ENCODE assay signal across 1 cellular context in the genomic region with DNA sequence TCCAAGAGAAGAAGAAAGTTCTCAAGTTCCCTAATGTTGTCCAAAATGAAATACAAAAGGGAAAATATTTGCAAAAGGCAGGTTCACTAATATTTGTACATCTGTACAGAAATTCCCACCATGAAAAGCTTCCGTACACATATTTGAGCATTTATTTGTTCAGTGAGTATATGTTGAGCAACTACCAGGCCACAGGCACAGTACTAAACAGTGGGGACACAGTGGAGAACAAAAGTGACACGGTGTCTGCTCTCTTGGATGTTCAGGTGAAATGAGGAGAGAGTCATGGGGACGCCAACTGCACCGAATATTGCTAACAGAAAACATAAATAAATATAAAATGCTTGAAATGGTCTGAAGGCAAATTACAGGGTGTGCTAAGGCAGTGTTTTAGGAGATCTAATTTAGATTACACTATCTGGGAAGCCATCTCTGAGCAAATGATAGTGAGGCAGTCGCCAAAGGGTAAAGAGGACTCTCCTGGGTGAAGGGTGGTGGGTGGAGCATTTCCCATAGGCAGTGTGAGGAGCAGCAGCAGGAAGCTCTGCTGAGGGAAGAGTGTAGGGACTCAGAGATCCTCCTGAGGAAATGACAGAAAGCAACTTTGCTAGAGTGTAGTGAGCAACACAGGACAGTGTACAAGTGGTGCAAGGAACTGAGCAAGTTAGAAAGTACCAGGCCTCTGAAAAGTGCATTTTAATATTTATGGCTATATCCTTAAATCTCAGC.
TF ChIP-seq lines count a peak whose summit lies in the region.

No MANE protein-coding gene starts in this region.

TF ChIP-seq in GM23338, 12 proteins besides CTCF, POLR2A, EP300 and RAD21:
- TF ChIP-seq ZNF114 (CRISPR knock-in tag; IDR thresholded peaks at IDR 0.05) (no peak), ZNF331 (CRISPR knock-in tag; IDR thresholded peaks at IDR 0.05; ENCODE audit: low read depth) (no peak), EZH2phosphoT487 (IDR thresholded peaks at IDR 0.05; ENCODE audit: unreplicated experiment) (no peak), JUNB (IDR thresholded peaks at IDR 0.05; ENCODE audit: unreplicated experiment) (no peak), STAT1 (IDR thresholded peaks at IDR 0.05; ENCODE audit: unreplicated experiment) (no peak)
- TF ChIP-seq, protein P1, sequence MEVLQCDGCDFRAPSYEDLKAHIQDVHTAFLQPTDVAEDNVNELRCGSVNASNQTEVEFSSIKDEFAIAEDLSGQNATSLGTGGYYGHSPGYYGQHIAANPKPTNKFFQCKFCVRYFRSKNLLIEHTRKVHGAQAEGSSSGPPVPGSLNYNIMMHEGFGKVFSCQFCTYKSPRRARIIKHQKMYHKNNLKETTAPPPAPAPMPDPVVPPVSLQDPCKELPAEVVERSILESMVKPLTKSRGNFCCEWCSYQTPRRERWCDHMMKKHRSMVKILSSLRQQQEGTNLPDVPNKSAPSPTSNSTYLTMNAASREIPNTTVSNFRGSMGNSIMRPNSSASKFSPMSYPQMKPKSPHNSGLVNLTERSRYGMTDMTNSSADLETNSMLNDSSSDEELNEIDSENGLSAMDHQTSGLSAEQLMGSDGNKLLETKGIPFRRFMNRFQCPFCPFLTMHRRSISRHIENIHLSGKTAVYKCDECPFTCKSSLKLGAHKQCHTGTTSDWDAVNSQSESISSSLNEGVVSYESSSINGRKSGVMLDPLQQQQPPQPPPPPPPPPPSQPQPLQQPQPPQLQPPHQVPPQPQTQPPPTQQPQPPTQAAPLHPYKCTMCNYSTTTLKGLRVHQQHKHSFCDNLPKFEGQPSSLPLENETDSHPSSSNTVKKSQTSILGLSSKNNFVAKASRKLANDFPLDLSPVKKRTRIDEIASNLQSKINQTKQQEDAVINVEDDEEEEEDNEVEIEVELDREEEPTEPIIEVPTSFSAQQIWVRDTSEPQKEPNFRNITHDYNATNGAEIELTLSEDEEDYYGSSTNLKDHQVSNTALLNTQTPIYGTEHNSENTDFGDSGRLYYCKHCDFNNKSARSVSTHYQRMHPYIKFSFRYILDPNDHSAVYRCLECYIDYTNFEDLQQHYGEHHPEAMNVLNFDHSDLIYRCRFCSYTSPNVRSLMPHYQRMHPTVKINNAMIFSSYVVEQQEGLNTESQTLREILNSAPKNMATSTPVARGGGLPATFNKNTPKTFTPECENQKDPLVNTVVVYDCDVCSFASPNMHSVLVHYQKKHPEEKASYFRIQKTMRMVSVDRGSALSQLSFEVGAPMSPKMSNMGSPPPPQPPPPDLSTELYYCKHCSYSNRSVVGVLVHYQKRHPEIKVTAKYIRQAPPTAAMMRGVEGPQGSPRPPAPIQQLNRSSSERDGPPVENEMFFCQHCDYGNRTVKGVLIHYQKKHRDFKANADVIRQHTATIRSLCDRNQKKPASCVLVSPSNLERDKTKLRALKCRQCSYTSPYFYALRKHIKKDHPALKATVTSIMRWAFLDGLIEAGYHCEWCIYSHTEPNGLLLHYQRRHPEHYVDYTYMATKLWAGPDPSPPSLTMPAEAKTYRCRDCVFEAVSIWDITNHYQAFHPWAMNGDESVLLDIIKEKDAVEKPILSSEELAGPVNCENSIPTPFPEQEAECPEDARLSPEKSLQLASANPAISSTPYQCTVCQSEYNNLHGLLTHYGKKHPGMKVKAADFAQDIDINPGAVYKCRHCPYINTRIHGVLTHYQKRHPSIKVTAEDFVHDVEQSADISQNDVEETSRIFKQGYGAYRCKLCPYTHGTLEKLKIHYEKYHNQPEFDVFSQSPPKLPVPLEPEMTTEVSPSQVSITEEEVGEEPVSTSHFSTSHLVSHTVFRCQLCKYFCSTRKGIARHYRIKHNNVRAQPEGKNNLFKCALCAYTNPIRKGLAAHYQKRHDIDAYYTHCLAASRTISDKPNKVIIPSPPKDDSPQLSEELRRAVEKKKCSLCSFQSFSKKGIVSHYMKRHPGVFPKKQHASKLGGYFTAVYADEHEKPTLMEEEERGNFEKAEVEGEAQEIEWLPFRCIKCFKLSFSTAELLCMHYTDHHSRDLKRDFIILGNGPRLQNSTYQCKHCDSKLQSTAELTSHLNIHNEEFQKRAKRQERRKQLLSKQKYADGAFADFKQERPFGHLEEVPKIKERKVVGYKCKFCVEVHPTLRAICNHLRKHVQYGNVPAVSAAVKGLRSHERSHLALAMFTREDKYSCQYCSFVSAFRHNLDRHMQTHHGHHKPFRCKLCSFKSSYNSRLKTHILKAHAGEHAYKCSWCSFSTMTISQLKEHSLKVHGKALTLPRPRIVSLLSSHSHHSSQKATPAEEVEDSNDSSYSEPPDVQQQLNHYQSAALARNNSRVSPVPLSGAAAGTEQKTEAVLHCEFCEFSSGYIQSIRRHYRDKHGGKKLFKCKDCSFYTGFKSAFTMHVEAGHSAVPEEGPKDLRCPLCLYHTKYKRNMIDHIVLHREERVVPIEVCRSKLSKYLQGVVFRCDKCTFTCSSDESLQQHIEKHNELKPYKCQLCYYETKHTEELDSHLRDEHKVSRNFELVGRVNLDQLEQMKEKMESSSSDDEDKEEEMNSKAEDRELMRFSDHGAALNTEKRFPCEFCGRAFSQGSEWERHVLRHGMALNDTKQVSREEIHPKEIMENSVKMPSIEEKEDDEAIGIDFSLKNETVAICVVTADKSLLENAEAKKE (CRISPR knock-in tag; IDR thresholded peaks at IDR 0.05): no peak
- TF ChIP-seq, protein P2, sequence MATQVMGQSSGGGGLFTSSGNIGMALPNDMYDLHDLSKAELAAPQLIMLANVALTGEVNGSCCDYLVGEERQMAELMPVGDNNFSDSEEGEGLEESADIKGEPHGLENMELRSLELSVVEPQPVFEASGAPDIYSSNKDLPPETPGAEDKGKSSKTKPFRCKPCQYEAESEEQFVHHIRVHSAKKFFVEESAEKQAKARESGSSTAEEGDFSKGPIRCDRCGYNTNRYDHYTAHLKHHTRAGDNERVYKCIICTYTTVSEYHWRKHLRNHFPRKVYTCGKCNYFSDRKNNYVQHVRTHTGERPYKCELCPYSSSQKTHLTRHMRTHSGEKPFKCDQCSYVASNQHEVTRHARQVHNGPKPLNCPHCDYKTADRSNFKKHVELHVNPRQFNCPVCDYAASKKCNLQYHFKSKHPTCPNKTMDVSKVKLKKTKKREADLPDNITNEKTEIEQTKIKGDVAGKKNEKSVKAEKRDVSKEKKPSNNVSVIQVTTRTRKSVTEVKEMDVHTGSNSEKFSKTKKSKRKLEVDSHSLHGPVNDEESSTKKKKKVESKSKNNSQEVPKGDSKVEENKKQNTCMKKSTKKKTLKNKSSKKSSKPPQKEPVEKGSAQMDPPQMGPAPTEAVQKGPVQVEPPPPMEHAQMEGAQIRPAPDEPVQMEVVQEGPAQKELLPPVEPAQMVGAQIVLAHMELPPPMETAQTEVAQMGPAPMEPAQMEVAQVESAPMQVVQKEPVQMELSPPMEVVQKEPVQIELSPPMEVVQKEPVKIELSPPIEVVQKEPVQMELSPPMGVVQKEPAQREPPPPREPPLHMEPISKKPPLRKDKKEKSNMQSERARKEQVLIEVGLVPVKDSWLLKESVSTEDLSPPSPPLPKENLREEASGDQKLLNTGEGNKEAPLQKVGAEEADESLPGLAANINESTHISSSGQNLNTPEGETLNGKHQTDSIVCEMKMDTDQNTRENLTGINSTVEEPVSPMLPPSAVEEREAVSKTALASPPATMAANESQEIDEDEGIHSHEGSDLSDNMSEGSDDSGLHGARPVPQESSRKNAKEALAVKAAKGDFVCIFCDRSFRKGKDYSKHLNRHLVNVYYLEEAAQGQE (IDR thresholded peaks at IDR 0.05; ENCODE audit: unreplicated experiment): no peak
